8 cellular contexts compared by ENCODE assay signal in the genomic region with DNA sequence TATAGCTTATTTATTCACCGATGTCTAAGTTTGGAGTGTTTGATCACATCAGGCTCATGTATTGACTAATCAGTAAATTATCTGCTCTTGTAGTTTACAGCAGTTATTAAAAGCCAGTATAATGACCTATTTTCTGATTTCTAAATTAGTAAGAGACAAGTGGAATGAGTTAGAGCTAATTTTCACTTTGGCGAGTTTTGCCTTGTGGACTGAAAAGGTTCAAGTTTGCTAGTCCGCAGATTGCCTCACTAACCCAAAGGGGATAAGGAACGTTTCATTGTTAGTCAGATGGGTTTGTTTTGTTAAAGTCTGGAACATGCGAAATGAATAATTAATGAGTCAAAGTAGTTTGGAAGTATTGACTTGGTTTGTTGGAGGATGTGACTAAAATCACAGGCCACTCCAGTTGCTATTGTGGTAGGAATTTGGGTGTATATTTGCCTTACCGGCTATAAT. TPM values are rescaled to one million over a fixed set of nuclear protein-coding genes. Genes with fewer than 3 reads are reported as not detected.
A peak's percentile ranks its signal among the peaks of the same experiment; 100 is the strongest.
DNase-seq lines count a peak whose midpoint lies in the region; ATAC-seq, FAIRE-seq and TF ChIP-seq lines count a peak whose summit lies in the region.

No MANE protein-coding gene starts in this region.

- H3K4me3 Mint-ChIP-seq in naive thymus-derived CD8-positive, alpha-beta T cell: no peak overlapping the region

- peaks cover 21 to 64% (median 43%) of the 10 kb centered on the region in 4 donors for H3K4me1 Mint-ChIP-seq in naive thymus-derived CD8-positive, alpha-beta T cell

- peak; percentile 37 for ATAC-seq in GM18499 (IDR thresholded peaks at IDR 0.05; ENCODE audit: insufficient read depth, unreplicated experiment)
- ATAC-seq in HG02642 (IDR thresholded peaks at IDR 0.05; ENCODE audit: poor library complexity, unreplicated experiment): peak; percentile 44
- ATAC-seq in naive thymus-derived CD8-positive, alpha-beta T cell: no peak

- peak; percentile 56 for DNase-seq in amniotic epithelial cell (ENCODE audit: low read depth)
- DNase-seq in naive thymus-derived CD8-positive, alpha-beta T cell: no peak
- DNase-seq in germinal center (ENCODE audit: low spot score): no peak
- DNase-seq in posterior vena cava (ENCODE audit: low spot score): no peak
- no peak for DNase-seq in NCI-H128 (lab: John Stamatoyannopoulos, UW; ENCODE audit: unreplicated experiment)
- DNase-seq in D721Med (ENCODE audit: insufficient read length, low spot score): no peak

- no peak for TF ChIP-seq CTCF in D721Med (IDR thresholded peaks at IDR 0.05; ENCODE audit: insufficient read depth, missing control alignments)

- no peaks in the 10 kb centered on the region for H3K9me3 Mint-ChIP-seq in naive thymus-derived CD8-positive, alpha-beta T cell

- POLR2A ChIA-PET in naive thymus-derived CD8-positive, alpha-beta T cell (lab: Charles Lee): interaction anchor here (1.6 to 3.7 kb wide), 2 partner anchors 33 to 38 kb away, joined by 3 to 71 read pairs; a partner anchor contains a TSS

- H3K36me3 Mint-ChIP-seq in naive thymus-derived CD8-positive, alpha-beta T cell: peaks cover 9 to 64% (median 24%) of the 10 kb centered on the region in 3 donors

- no peak for FAIRE-seq in D721Med (lab: Jason Lieb, UNC)

- intact Hi-C loops in posterior vena cava (cut with DNase I): no loop called here

- H3K27me3 Mint-ChIP-seq in naive thymus-derived CD8-positive, alpha-beta T cell: no peaks in the 10 kb centered on the region

- peak overlapping the region; percentile 11 to 87 (median 74) for H3K27ac Mint-ChIP-seq in naive thymus-derived CD8-positive, alpha-beta T cell

RNA-seq across cellular contexts. Expression of a gene that starts 40.1 kb away (rescaled TPM):
- total RNA-seq in naive thymus-derived CD8-positive, alpha-beta T cell: 100 to 1,000 TPM; 236 to 238 TPM
- polyA plus RNA-seq in naive thymus-derived CD8-positive, alpha-beta T cell: 10 to 100 TPM; 36.1 to 78.7 (median 37.9) TPM
- 100 to 1,000 TPM; 152 to 174 TPM for total RNA-seq in posterior vena cava

Comparison
In these comparisons a context has a peak if more than half of its experiments do, and no peak if none do; other contexts are left out.
1. ATAC-seq: peak in GM18499 (single experiment) and HG02642 (single experiment); none in naive thymus-derived CD8-positive, alpha-beta T cell (0 of 2).